Comparison of ENCODE assay signal across 17 cellular contexts in genomic region chr4:6033381-6033780, GRCh38. TPM values are rescaled to one million over a fixed set of nuclear protein-coding genes. Genes with fewer than 3 reads are reported as not detected.
A peak's percentile ranks its signal among the peaks of the same experiment; 100 is the strongest.
DNase-seq lines count a peak whose midpoint lies in the region; ATAC-seq, FAIRE-seq and TF ChIP-seq lines count a peak whose summit lies in the region.
"Had no signal": no experiment of that assay in that cellular context is flagged by ENCODE, and none has a peak within 500 bp of the region (broad histone marks: within the 10 kb centered on the region; RNA-seq: fewer than 3 reads in every experiment).

No MANE protein-coding gene starts in this region.

- H3K36me3 ChIP-seq in HepG2 (replicated peaks in 1 of 2; ENCODE audit: control insufficient read depth in 1 of 2, insufficient read depth in 2 of 2, low read length in 2 of 2) (no peaks in the 10 kb centered on the region), right lobe of liver (no peaks in the 10 kb centered on the region)
- H3K36me3 ChIP-seq: BLaER1 had no signal

- DNase-seq in HepG2 (ENCODE audit: low spot score) (no peak), right lobe of liver (no peak), lower leg skin (ENCODE audit: low spot score in 2 of 2) (no peak), HCEC 1CT (no peak), MV-4-11 (lab: John Stamatoyannopoulos, UW) (no peak), dedifferentiated amniotic fluid mesenchymal stem cell (ENCODE audit: extremely low spot score) (no peak)
- DNase-seq: 8988T; Calu3; CD8-positive, alpha-beta T cell; GF-D8; GOT3; H9 had no signal

- no peak overlapping the region for H3K4me3 ChIP-seq in HepG2 (replicated peaks in 1 of 3; ENCODE audit: insufficient read depth in 1 of 3, low read depth in 2 of 3, low read length in 3 of 3)
- H3K4me3 ChIP-seq in right lobe of liver: no peak overlapping the region
- H3K4me3 ChIP-seq in lower leg skin (ENCODE audit: low read depth, poor library complexity, severe bottlenecking): peak overlapping the region; percentile 8
- H3K4me3 ChIP-seq: BLaER1 had no signal

- H3K27me3 ChIP-seq in HepG2 (ENCODE audit: control insufficient read depth in 1 of 2, insufficient read depth in 2 of 2, low read length in 2 of 2) (peaks cover 2 to 24% of the 10 kb centered on the region in 2 experiments), right lobe of liver (no peaks in the 10 kb centered on the region)
- H3K27me3 ChIP-seq: BLaER1 had no signal

- TF ChIP-seq CTCF in HepG2 (CRISPR knock-in tag; IDR thresholded peaks at IDR 0.05) (no peak), right lobe of liver (IDR thresholded peaks at IDR 0.05) (no peak), lower leg skin (IDR thresholded peaks at IDR 0.05) (no peak)

- TF ChIP-seq POLR2A in HepG2 (IDR thresholded peaks at IDR 0.05; ENCODE audit: insufficient read depth in 1 of 2, low read depth in 2 of 2, low read length in 2 of 2): no peak
- TF ChIP-seq POLR2A in right lobe of liver (IDR thresholded peaks at IDR 0.05): no peak
- no peak for TF ChIP-seq POLR2A in lower leg skin (IDR thresholded peaks at IDR 0.05)

- H3K79me2 ChIP-seq in HepG2 (ENCODE audit: insufficient read depth, low read length): no peaks in the 10 kb centered on the region

- H3K4me1 ChIP-seq in HepG2 (ENCODE audit: insufficient read depth, low read length) (no peaks in the 10 kb centered on the region), right lobe of liver (peaks cover 0 to 11% (median 0%) of the 10 kb centered on the region in 4 donors)

- FAIRE-seq in HepG2 (lab: Jason Lieb, UNC): no peak

- no peak overlapping the region for H3K4me2 ChIP-seq in HepG2 (ENCODE audit: low read depth, low read length)
- H3K4me2 ChIP-seq: BLaER1 had no signal

- CTCF ChIA-PET in HepG2 (lab: Yijun Ruan, JAX; ENCODE audit: low intra/inter-chr PET ratio, low total read pairs): no interaction called here

- intact Hi-C loops in HepG2 (cut with micrococcal nuclease; ENCODE audit: unreplicated experiment): no loop called here
- intact Hi-C loops in right lobe of liver (cut with DNase I): loop anchor here in 1 of 2 donors (10.0 kb wide), 1 partner anchor 51 kb away; no protein-coding TSS in a partner anchor
- intact Hi-C loops in lower leg skin (cut with DNase I; ENCODE audit: low total_unique reads): no loop called here

- in situ Hi-C loops in HepG2 (cut with HindIII; ENCODE audit: extremely low pct_ligation_motif_present, low pct_unique_long_range_greater_than_20kb): no loop called here

- no peak for ATAC-seq in HepG2
- no peak for ATAC-seq in right lobe of liver
- ATAC-seq: CD8-positive, alpha-beta T cell had no signal

- no peaks in the 10 kb centered on the region for H3K9me3 ChIP-seq in HepG2 (ENCODE audit: low read length)
- H3K9me3 ChIP-seq in right lobe of liver: no peaks in the 10 kb centered on the region
- H3K9me3 ChIP-seq: BLaER1 had no signal

- no peak overlapping the region for H2AFZ ChIP-seq in HepG2 (ENCODE audit: low read length)

- H3K9ac ChIP-seq in HepG2 (ENCODE audit: insufficient read depth, low read depth, low read length): no peak overlapping the region
- H3K9ac ChIP-seq: BLaER1 had no signal

- TF ChIP-seq EP300 in HepG2 (IDR thresholded peaks at IDR 0.05; ENCODE audit: low read depth in 2 of 2, low read length in 2 of 2): no peak
- no peak for TF ChIP-seq EP300 in HepG2 (CRISPR knock-in tag; IDR thresholded peaks at IDR 0.05; ENCODE audit: borderline replicate concordance)

- TF ChIP-seq RAD21 in HepG2 (CRISPR knock-in tag; IDR thresholded peaks at IDR 0.05): no peak

- BruUV-seq in HepG2 (replicated peaks; lab: Mats Ljungman, UMichigan): no TSS peak

- no peaks in the 10 kb centered on the region for H4K20me1 ChIP-seq in HepG2 (ENCODE audit: insufficient read depth, low read length)
- H4K20me1 ChIP-seq: BLaER1 had no signal

- no peak overlapping the region for H3K27ac ChIP-seq in HepG2 (ENCODE audit: extremely low read length, insufficient read depth, low read length)
- no peak overlapping the region for H3K27ac ChIP-seq in right lobe of liver
- H3K27ac ChIP-seq in cingulate gyrus (ENCODE audit: low read depth, low read length): peak overlapping the region; percentile 67
- H3K27ac ChIP-seq: BLaER1 had no signal

- POLR2A ChIA-PET in HepG2 (lab: Yijun Ruan, JAX): no interaction called here

- WGBS in HepG2 (ENCODE audit: low lambda C conversion rate): 26% methylated on average over 4 of the region's 4 CpGs
- WGBS in right lobe of liver (ENCODE audit: insufficient coverage, low coverage, low lambda C conversion rate, missing lambda C conversion rate): 73% methylated on average over 4 of the region's 4 CpGs
- 76 to 81% methylated on average over 4 of the region's 4 CpGs for WGBS in lower leg skin, 2 donors

TF ChIP-seq in HepG2, 621 proteins besides CTCF, POLR2A, EP300 and RAD21:
- peak; percentile 52; the same call in 1 of the 2 replicates for TF ChIP-seq ZNF629 (CRISPR knock-in tag; conservative IDR thresholded peaks at IDR 0.05)
- TF ChIP-seq SNAPC5 (CRISPR knock-in tag; IDR thresholded peaks at IDR 0.05; ENCODE audit: borderline replicate concordance): no peak
- no peak for TF ChIP-seq ZNF781 (CRISPR knock-in tag; IDR thresholded peaks at IDR 0.05; ENCODE audit: borderline replicate concordance, not compliant biosample characterization)
- TF ChIP-seq SIX1 (CRISPR knock-in tag; IDR thresholded peaks at IDR 0.05; ENCODE audit: borderline replicate concordance): no peak
- TF ChIP-seq DR1 (CRISPR knock-in tag; IDR thresholded peaks at IDR 0.05): no peak

RNA-seq across cellular contexts. Expression of gene C4orf50, which starts 15.2 kb away (rescaled TPM):
- total RNA-seq in HepG2 (2016; rRNA removed; fragmentation: Illumina TruSeq; extraction: Trizol): not detected in 2 replicates
- total RNA-seq in HepG2 (2016; cell fraction: cytosol; rRNA removed; fragmentation: Illumina TruSeq; extraction: Trizol; ENCODE audit: low read depth): not detected in 2 replicates
- total RNA-seq in HepG2 (2016; cell fraction: insoluble cytoplasmic fraction; rRNA removed; fragmentation: Illumina TruSeq; extraction: Trizol): not detected in 2 replicates
- total RNA-seq in HepG2 (2016; cell fraction: membrane; rRNA removed; fragmentation: Illumina TruSeq; extraction: Trizol): not detected in 2 replicates
- not detected in 2 replicates for total RNA-seq in HepG2 (2016; cell fraction: nucleus; rRNA removed; fragmentation: Illumina TruSeq; extraction: Trizol)
- not detected in 2 replicates for polyA plus RNA-seq in HepG2 (2011; rRNA removed)
- polyA plus RNA-seq in HepG2 (2011; cell fraction: cytosol; rRNA removed): under 0.01 TPM in 1 of 2 replicates, not detected in the other
- not detected in 2 replicates for polyA plus RNA-seq in HepG2 (2011; cell fraction: nucleus; rRNA removed)
- not detected in 2 replicates for polyA plus RNA-seq in HepG2 (2012)
- not detected in 2 replicates for polyA plus RNA-seq in HepG2 (2016; cell fraction: cytosol; fragmentation: Illumina TruSeq; extraction: Trizol; ENCODE audit: low read depth)
- not detected in 2 replicates for polyA plus RNA-seq in HepG2 (2016; cell fraction: insoluble cytoplasmic fraction; fragmentation: Illumina TruSeq; extraction: Trizol; ENCODE audit: low read depth)
- not detected in 2 replicates for polyA plus RNA-seq in HepG2 (2016; cell fraction: membrane; fragmentation: Illumina TruSeq; extraction: Trizol; ENCODE audit: low read depth)
- not detected in 2 replicates for polyA plus RNA-seq in HepG2 (2016; cell fraction: nucleus; fragmentation: Illumina TruSeq; extraction: Trizol; ENCODE audit: insufficient read depth, low read depth)
- polyA minus RNA-seq in HepG2 (2011; rRNA and poly(A)+ RNA removed; ENCODE audit: low replicate concordance): 0.02 TPM in 1 of 2 replicates, not detected in the other
- not detected in 2 replicates for polyA minus RNA-seq in HepG2 (2011; cell fraction: cytosol; rRNA and poly(A)+ RNA removed)
- polyA minus RNA-seq in HepG2 (2011; cell fraction: nucleus; rRNA and poly(A)+ RNA removed): not detected in 2 replicates
- under 1 TPM in 2 of 6 experiments, not detected in 4; under 0.01 to 0.06 TPM for total RNA-seq in right lobe of liver
- total RNA-seq in lower leg skin: not detected
- total RNA-seq: A673, Calu3, HT-29 had no signal
- polyA plus RNA-seq: AG04450 had no signal
